Comparison of ENCODE assay signal across 23 cellular contexts in the genomic region with DNA sequence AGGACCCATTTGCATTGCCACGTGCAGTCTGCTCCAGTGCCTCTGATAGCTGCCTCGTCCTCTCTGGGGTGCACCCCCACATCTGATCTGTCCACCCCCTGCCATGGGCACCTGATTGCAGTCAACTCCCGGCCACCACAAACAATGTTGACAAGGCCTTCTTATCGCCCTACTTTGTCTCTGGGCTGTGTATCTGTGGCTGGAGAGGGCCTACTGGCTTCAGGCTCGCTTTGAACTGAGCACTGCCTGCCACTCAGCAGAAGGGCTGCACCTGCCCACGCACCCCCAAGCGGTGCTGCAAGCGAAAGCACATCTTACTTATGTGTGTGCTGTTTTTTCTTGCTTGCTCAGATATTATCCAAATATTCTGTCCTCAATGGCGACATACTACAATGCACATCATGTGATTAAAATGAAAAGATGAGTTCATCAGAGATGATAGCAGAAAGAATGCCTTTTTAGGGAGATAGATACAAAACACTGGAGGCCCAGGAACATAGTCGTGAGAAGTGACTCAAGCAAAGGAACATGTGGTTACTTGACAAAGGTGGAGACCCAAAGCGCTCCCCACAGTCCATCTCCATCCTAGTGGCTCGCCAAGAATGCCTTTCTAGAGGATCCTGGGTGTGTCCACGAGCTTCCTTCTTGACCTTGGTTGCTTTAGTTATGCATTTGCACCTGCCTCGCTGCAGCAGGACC. TPM values are rescaled to one million over a fixed set of nuclear protein-coding genes. Genes with fewer than 3 reads are reported as not detected.
DNase-seq lines count a peak whose midpoint lies in the region; ATAC-seq, FAIRE-seq and TF ChIP-seq lines count a peak whose summit lies in the region.
"Had no signal": no experiment of that assay in that cellular context is flagged by ENCODE, and none has a peak within 500 bp of the region (broad histone marks: within the 10 kb centered on the region; RNA-seq: fewer than 3 reads in every experiment).

No MANE protein-coding gene starts in this region.

- no peak for FAIRE-seq in K562 (lab: Jason Lieb, UNC)

- no TSS peak for BruUV-seq in K562 (replicated peaks; lab: Mats Ljungman, UMichigan)

- H3K9me1 ChIP-seq in K562 (ENCODE audit: control insufficient read depth, insufficient read depth, low read length): no peaks in the 10 kb centered on the region

- TF ChIP-seq CTCF in OCI-LY1 (IDR thresholded peaks at IDR 0.05; ENCODE audit: low read length) (peak; percentile 22; the same call in 1 of the 2 replicates), K562 (IDR thresholded peaks at IDR 0.05 in 2 of 3, conservative IDR thresholded peaks at IDR 0.05 in 1 of 3; ENCODE audit: insufficient read depth in 2 of 3, low read depth in 1 of 3, low read length in 3 of 3) (peak in 2 of 3 experiments; percentile 3 to 11; a peak in 1 of 6 replicates), GM10266 (IDR thresholded peaks at IDR 0.05; ENCODE audit: control insufficient read depth, insufficient read depth, low read depth, missing control alignments) (no peak)

- H3F3A ChIP-seq in OCI-LY1 (ENCODE audit: insufficient read depth, low read length): no peaks in the 10 kb centered on the region

- CTCF ChIA-PET in K562 (lab: Yijun Ruan, JAX; ENCODE audit: low intra/inter-chr PET ratio): no interaction called here

- H3K9me2 ChIP-seq in OCI-LY1 (ENCODE audit: low read depth, low read length): no peaks in the 10 kb centered on the region

- no peak for TF ChIP-seq EP300 in K562 (IDR thresholded peaks at IDR 0.05; ENCODE audit: low read length)

- no peak for TF ChIP-seq POLR2A in K562 (conservative IDR thresholded peaks at IDR 0.05)

- H3K4me1 ChIP-seq in OCI-LY1 (ENCODE audit: insufficient read depth, low read length, severe bottlenecking) (peaks cover 11% of the 10 kb centered on the region), K562 (replicated peaks in 1 of 2; ENCODE audit: control insufficient read depth in 2 of 2, insufficient read depth in 2 of 2, low read length in 2 of 2) (peaks cover 0 to 3% of the 10 kb centered on the region in 2 experiments; a peak in 1 of 5 replicates)
- H3K4me1 ChIP-seq: heart left ventricle, suprapubic skin had no signal

- H3K9me3 ChIP-seq in OCI-LY1 (ENCODE audit: low read length): no peaks in the 10 kb centered on the region
- H3K9me3 ChIP-seq in K562 (replicated peaks; ENCODE audit: control insufficient read depth, insufficient read depth, low read depth, low read length): no peaks in the 10 kb centered on the region
- H3K9me3 ChIP-seq: heart left ventricle, ovary, suprapubic skin had no signal

- H3K36me3 ChIP-seq in OCI-LY1 (ENCODE audit: insufficient read depth, low read length) (no peaks in the 10 kb centered on the region), K562 (ENCODE audit: control insufficient read depth, insufficient read depth, low read length) (no peaks in the 10 kb centered on the region)
- H3K36me3 ChIP-seq: heart left ventricle, ovary, suprapubic skin had no signal

- in situ Hi-C loops in K562 (cut with MboI): no loop called here

- H3K9ac ChIP-seq in OCI-LY1 (ENCODE audit: low read length) (no peak overlapping the region), K562 (ENCODE audit: insufficient read depth in 1 of 2, low read depth in 2 of 2, low read length in 2 of 2) (no peak overlapping the region)

- POLR2A ChIA-PET in K562 (lab: Yijun Ruan, JAX): no interaction called here

- H3K4me2 ChIP-seq in OCI-LY1 (ENCODE audit: low read length) (peak overlapping the region; percentile 18; the same call in 1 of the 2 replicates), K562 (ENCODE audit: insufficient read depth, low read length) (no peak overlapping the region)

- H3K79me2 ChIP-seq in OCI-LY1 (ENCODE audit: insufficient read depth, low read length) (no peaks in the 10 kb centered on the region), K562 (ENCODE audit: control insufficient read depth, insufficient read depth, low read length) (no peaks in the 10 kb centered on the region)

- 0 out of 4 replicates have a peak, but pooled peaks of 1 of the 2 experiments have one; percentile 12 for TF ChIP-seq RAD21 in K562 (CRISPR knock-in tag; conservative IDR thresholded peaks at IDR 0.05 in 1 of 2, IDR thresholded peaks at IDR 0.05 in 1 of 2)

- H4K20me1 ChIP-seq in OCI-LY1 (ENCODE audit: insufficient read depth, low read length) (no peaks in the 10 kb centered on the region), K562 (replicated peaks; ENCODE audit: control insufficient read depth, insufficient read depth, low read length) (no peaks in the 10 kb centered on the region; the same call in 1 of the 2 replicates)

- 3% methylated on average over 14 of the region's 14 CpGs for WGBS in K562 (ENCODE audit: insufficient coverage, low coverage, missing lambda C conversion rate)

- H2AFZ ChIP-seq in OCI-LY1 (ENCODE audit: low read length) (peak overlapping the region; percentile 66; the same call in 1 of the 2 replicates), K562 (ENCODE audit: low read depth, low read length) (no peak overlapping the region)

- intact Hi-C loops in K562 (cut with micrococcal nuclease): no loop called here

- H3K27ac ChIP-seq in OCI-LY1 (ENCODE audit: low read depth, low read length, poor library complexity, severe bottlenecking) (no peak overlapping the region), K562 (ENCODE audit: extremely low read depth, low read depth, low read length) (no peak overlapping the region)
- H3K27ac ChIP-seq: heart left ventricle, ovary, suprapubic skin had no signal

- peak; percentile 76 for DNase-seq in activated effector memory CD4-positive, alpha-beta T cell treated with anti-CD3 and anti-CD28 coated beads, Interleukin-2, amount 50 U/mL, for 16 hours
- no peak for DNase-seq in activated effector memory CD4-positive, alpha-beta T cell treated with Interleukin-2 at 50 U/mL for 16 hours
- DNase-seq in K562 (ENCODE audit: extremely low read depth in 1 of 4, low spot score in 3 of 4) (peak in 1 of 4 experiments; percentile 40), NCI-H2107 treated with DMSO at 0.1 percent for 48 hours (lab: John Stamatoyannopoulos, UW; ENCODE audit: unreplicated experiment) (no peak), AG08396 (ENCODE audit: low spot score) (no peak), GM10266 (ENCODE audit: extremely low spot score) (no peak)
- peak; percentile 48 for DNase-seq in stimulated activated CD4-positive, alpha-beta T cell treated with anti-CD3 and anti-CD28 coated beads, Interleukin-4, amount 100 ng/mL, for 1 hour
- DNase-seq: GOT3; heart left ventricle; mesendoderm; naive thymus-derived CD8-positive, alpha-beta T cell; NCI-H1048; NCI-H187 treated with DMSO at 0.1 percent for 48 hours; NCI-H345; NCI-H82; OCI-M1; ovary; SHP77; SW 1271 had no signal

- H3K4me3 ChIP-seq in OCI-LY1 (ENCODE audit: low read depth, low read length, poor library complexity, severe bottlenecking): no peak overlapping the region
- no peak overlapping the region for H3K4me3 ChIP-seq in K562
- H3K4me3 ChIP-seq: heart left ventricle, ovary, suprapubic skin had no signal

- ATAC-seq in K562: peak; percentile 75
- ATAC-seq: heart left ventricle, right cardiac atrium had no signal

- H3K27me3 ChIP-seq in OCI-LY1 (ENCODE audit: insufficient read depth, low read length): no peaks in the 10 kb centered on the region
- H3K27me3 ChIP-seq in K562 (ENCODE audit: control insufficient read depth in 2 of 2, insufficient read depth in 2 of 2, low read length in 2 of 2): peaks cover 57 to 84% of the 10 kb centered on the region in 2 experiments; a peak in 4 of 5 replicates
- H3K27me3 ChIP-seq: heart left ventricle, ovary, suprapubic skin had no signal

TF ChIP-seq in K562, 482 proteins besides CTCF, POLR2A, EP300 and RAD21 (continues in another document):
- peak; percentile 7; the same call in 1 of the 2 replicates for TF ChIP-seq BHLHE40 (IDR thresholded peaks at IDR 0.05; ENCODE audit: low read length)
- TF ChIP-seq NRF1 (conservative IDR thresholded peaks at IDR 0.05 in 1 of 2, IDR thresholded peaks at IDR 0.05 in 1 of 2): peak in 1 of 2 experiments; percentile 27; a peak in 1 of 4 replicates
- TF ChIP-seq EGR1 (conservative IDR thresholded peaks at IDR 0.05): peak; percentile 55; the same call in 1 of the 2 replicates
- no peak for TF ChIP-seq ZNF140 (CRISPR knock-in tag; IDR thresholded peaks at IDR 0.05)
- peak; percentile 80 for TF ChIP-seq PKNOX1 (IDR thresholded peaks at IDR 0.05)
- TF ChIP-seq CBFA2T3 (IDR thresholded peaks at IDR 0.05): 0 out of 2 replicates have a peak, but pooled peaks have one; percentile 14

RNA-seq across cellular contexts. Expression of gene FBLN7, which starts 28.8 kb away (rescaled TPM):
- not detected in 2 replicates for total RNA-seq in K562 (2011; cell fraction: chromatin; rRNA removed; ENCODE audit: low replicate concordance)
- total RNA-seq in K562 (2011; cell fraction: nucleolus; rRNA removed): not detected in 2 replicates
- total RNA-seq in K562 (2011; cell fraction: nucleoplasm; rRNA removed): not detected in 2 replicates
- total RNA-seq in K562 (2014; rRNA removed) (not detected in 2 replicates), K562 (2014; rRNA removed; fragmentation: Illumina TruSeq; extraction: Trizol) (not detected in 2 replicates), K562 (2015; rRNA removed; fragmentation: Illumina TruSeq; extraction: Trizol) (not detected in 2 replicates), K562 (2021) (0.13 TPM in 1 of 2 replicates, not detected in the other)
- polyA plus RNA-seq in K562 (2011; rRNA removed) (not detected in 2 replicates), K562 (2014; fragmentation: Illumina TruSeq; extraction: Trizol) (not detected in 2 replicates), K562 (2014; fragmentation: Nextera tagmentation; extraction: Ambion mirVana) (not detected), K562 (2014; rRNA removed) (not detected in 2 replicates)
- not detected in 2 replicates for polyA plus RNA-seq in K562 (2011; cell fraction: cytosol; rRNA removed)
- not detected in 2 replicates for polyA plus RNA-seq in K562 (2011; cell fraction: nucleus; rRNA removed)
- not detected in 2 replicates for polyA plus RNA-seq in K562 (2012)
- not detected in 2 replicates for polyA minus RNA-seq in K562 (2011; rRNA and poly(A)+ RNA removed)
- polyA minus RNA-seq in K562 (2011; cell fraction: cytosol; rRNA and poly(A)+ RNA removed): not detected in 2 replicates
- not detected in 2 replicates for polyA minus RNA-seq in K562 (2011; cell fraction: nucleus; rRNA and poly(A)+ RNA removed)
- total RNA-seq: G401 had no signal

Comparison
In these comparisons a context has a peak if more than half of its experiments do, and no peak if none do; other contexts are left out.
1. DNase-seq: peak in activated effector memory CD4-positive, alpha-beta T cell treated with anti-CD3 and anti-CD28 coated beads, Interleukin-2, amount 50 U/mL, for 16 hours (single experiment) and stimulated activated CD4-positive, alpha-beta T cell treated with anti-CD3 and anti-CD28 coated beads, Interleukin-4, amount 100 ng/mL, for 1 hour (single experiment); none in activated effector memory CD4-positive, alpha-beta T cell treated with Interleukin-2 at 50 U/mL for 16 hours (single experiment), NCI-H2107 treated with DMSO at 0.1 percent for 48 hours (single experiment), AG08396 (single experiment) and GM10266 (single experiment).